23 cellular contexts compared by ENCODE assay signal in the genomic region with DNA sequence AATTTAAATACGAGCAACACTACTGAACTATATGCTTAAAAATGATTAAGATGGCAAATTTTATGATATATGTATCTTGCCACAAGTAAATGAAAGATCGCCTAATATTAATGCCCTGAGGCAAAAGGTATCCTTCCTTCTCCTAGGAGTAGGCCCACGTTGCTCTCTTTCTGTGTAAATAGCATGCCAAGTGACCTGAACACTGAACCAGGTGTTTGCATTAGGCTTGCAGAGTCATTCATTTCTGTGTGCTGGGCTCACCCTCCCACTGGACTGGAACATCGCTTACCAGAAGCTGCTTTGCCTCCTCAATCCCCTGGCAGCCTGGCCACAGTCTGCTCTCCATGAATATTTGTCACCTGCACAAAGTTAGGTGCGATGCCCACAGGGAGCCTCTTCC.
DNase-seq lines count a peak whose midpoint lies in the region; ATAC-seq, FAIRE-seq and TF ChIP-seq lines count a peak whose summit lies in the region.
"Had no signal": no experiment of that assay in that cellular context is flagged by ENCODE, and none has a peak within 500 bp of the region (broad histone marks: within the 10 kb centered on the region; RNA-seq: fewer than 3 reads in every experiment).

No MANE protein-coding gene starts in this region.

- peak; percentile 61 for DNase-seq in DMS53 (lab: John Stamatoyannopoulos, UW)
- DNase-seq in GM12891 (ENCODE audit: insufficient read length, low spot score): no peak
- no peak for DNase-seq in RWPE1 (ENCODE audit: low spot score)
- no peak for DNase-seq in left lobe of liver (ENCODE audit: low spot score)
- no peak for DNase-seq in activated gamma-delta T cell (lab: John Stamatoyannopoulos, UW)
- DNase-seq in ovary: no peak
- DNase-seq: 8988T; ACHN; AML-193; BE2C; CD4-positive, alpha-beta T cell; CD8-positive, alpha-beta memory T cell; DMS 273 treated with DMSO at 0.1 percent for 48 hours; DND-41; H9 had no signal

- POLR2A ChIA-PET in RWPE1 (lab: Yijun Ruan, JAX; ENCODE audit: low non-redundant PET): no interaction called here

- no peak overlapping the region for H3K4me3 ChIP-seq in ovary
- H3K4me3 ChIP-seq: A549; BLaER1 treated with 17β-estradiol and CSF1 and Interleukin-3, amounts not matched to agents 10 nM and 100 nM; GM23338 had no signal

- H3K27ac ChIP-seq in RWPE1 (peak overlapping the region; percentile 48; the same call in 1 of the 2 replicates), ovary (no peak overlapping the region)
- H3K27ac ChIP-seq: A549; BLaER1 treated with 17β-estradiol and CSF1 and Interleukin-3, amounts not matched to agents 10 nM and 100 nM had no signal

- intact Hi-C loops in ovary (cut with DNase I): no loop called here

- H3K27me3 ChIP-seq in ovary: no peaks in the 10 kb centered on the region
- H3K27me3 ChIP-seq: BE2C; BLaER1 treated with 17β-estradiol and CSF1 and Interleukin-3, amounts not matched to agents 10 nM and 100 nM had no signal

- TF ChIP-seq POLR2A in GM12891 (IDR thresholded peaks at IDR 0.05; ENCODE audit: low read depth, low read length) (no peak), ovary (IDR thresholded peaks at IDR 0.05) (no peak)

- H3K36me3 ChIP-seq in ovary: no peaks in the 10 kb centered on the region
- H3K36me3 ChIP-seq: BE2C; BLaER1 treated with 17β-estradiol and CSF1 and Interleukin-3, amounts not matched to agents 10 nM and 100 nM had no signal

- no peaks in the 10 kb centered on the region for H3K4me1 ChIP-seq in ovary (ENCODE audit: insufficient read depth)
- H3K4me1 ChIP-seq: BE2C had no signal

- CTCF ChIA-PET in RWPE1 (lab: Yijun Ruan, JAX): interaction anchor here (0.6 kb wide), 1 partner anchor 82 kb away, joined by 3 read pairs; no protein-coding TSS in a partner anchor

- peak; percentile 51 for FAIRE-seq in GM12891 (lab: Jason Lieb, UNC)
- FAIRE-seq: A549, D721Med, G401.6, GM19239 had no signal

- TF ChIP-seq CTCF in RWPE1 (conservative IDR thresholded peaks at IDR 0.05; ENCODE audit: low read depth) (no peak), ovary (IDR thresholded peaks at IDR 0.05) (no peak)

- no peaks in the 10 kb centered on the region for H3K9me3 ChIP-seq in ovary
- H3K9me3 ChIP-seq: A549; BE2C; BLaER1 treated with 17β-estradiol and CSF1 and Interleukin-3, amounts not matched to agents 10 nM and 100 nM had no signal

- TF ChIP-seq EP300 in ovary (IDR thresholded peaks at IDR 0.05): no peak

- 63 to 67% (median 65%) methylated on average over 5 of the region's 5 CpGs for WGBS in ovary, 3 donors

- ATAC-seq in left lobe of liver: peak; percentile 45
- ATAC-seq in activated CD4-positive, CD25-positive, alpha-beta regulatory T cell treated with anti-CD3 and anti-CD28 coated beads, Interleukin-2, amount 50 U/mL, for 24 hours: no peak
- ATAC-seq: A549, GM23338, HCT116 had no signal

TF ChIP-seq in GM12891, 5 proteins besides CTCF, POLR2A, EP300 and RAD21:
- no peak for TF ChIP-seq PAX5 (IDR thresholded peaks at IDR 0.05; ENCODE audit: insufficient read depth, low read length, severe bottlenecking)
- no peak for TF ChIP-seq POLR2AphosphoS5 (IDR thresholded peaks at IDR 0.05; ENCODE audit: low read depth, low read length)
- no peak for TF ChIP-seq SPI1 (IDR thresholded peaks at IDR 0.05; ENCODE audit: low read depth, low read length)
- no peak for TF ChIP-seq POU2F2 (IDR thresholded peaks at IDR 0.05; ENCODE audit: low read depth, low read length)
- no peak for TF ChIP-seq TAF1 (IDR thresholded peaks at IDR 0.05; ENCODE audit: low read depth, low read length)
